ENCODE assay signal across 1 cellular context in the genomic region with DNA sequence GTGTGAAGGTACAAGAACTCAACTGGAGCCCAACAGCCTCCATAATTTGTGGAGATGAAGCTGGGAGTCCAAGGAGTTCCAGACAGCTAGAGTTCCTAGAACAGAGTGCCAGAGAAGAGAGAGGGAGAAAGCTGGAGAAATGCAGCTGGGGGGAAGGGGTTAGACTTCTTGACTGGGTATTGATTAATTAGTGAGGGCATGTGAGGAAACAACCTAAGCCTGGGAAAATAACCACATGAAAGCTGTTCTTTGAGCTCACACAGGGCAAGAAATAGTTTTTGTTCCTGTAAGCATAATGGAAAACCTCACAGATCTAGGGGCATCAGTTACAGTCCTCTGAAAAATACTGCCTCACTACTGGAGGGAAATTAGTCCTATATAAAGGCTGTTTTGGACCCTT.
TF ChIP-seq lines count a peak whose summit lies in the region.

No MANE protein-coding gene starts in this region.

TF ChIP-seq in GM12878, 131 proteins besides CTCF, POLR2A, EP300 and RAD21 (continued from another document):
- TF ChIP-seq, protein P1, sequence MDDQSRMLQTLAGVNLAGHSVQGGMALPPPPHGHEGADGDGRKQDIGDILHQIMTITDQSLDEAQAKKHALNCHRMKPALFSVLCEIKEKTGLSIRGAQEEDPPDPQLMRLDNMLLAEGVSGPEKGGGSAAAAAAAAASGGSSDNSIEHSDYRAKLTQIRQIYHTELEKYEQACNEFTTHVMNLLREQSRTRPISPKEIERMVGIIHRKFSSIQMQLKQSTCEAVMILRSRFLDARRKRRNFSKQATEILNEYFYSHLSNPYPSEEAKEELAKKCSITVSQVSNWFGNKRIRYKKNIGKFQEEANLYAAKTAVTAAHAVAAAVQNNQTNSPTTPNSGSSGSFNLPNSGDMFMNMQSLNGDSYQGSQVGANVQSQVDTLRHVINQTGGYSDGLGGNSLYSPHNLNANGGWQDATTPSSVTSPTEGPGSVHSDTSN (IDR thresholded peaks at IDR 0.05; ENCODE audit: insufficient replicate concordance, low read depth, low read length) = no peak
- no peak for TF ChIP-seq TCF3 (IDR thresholded peaks at IDR 0.05; ENCODE audit: borderline replicate concordance, insufficient read depth, low read depth, low read length)
